In genomic region chr11:46121328-46121723, GRCh38 we compare ENCODE assay signal across 8 cellular contexts. TPM values are rescaled to one million over a fixed set of nuclear protein-coding genes. Genes with fewer than 3 reads are reported as not detected.
DNase-seq lines count a peak whose midpoint lies in the region; ATAC-seq, FAIRE-seq and TF ChIP-seq lines count a peak whose summit lies in the region.

Gene PHF21A, minus strand, starts transcription at chr11:46121454. Its CDS starts 37,235 bp downstream, at chr11:46084219.

- H2AFZ ChIP-seq in HepG2 (ENCODE audit: low read length): no peak within 1 kb of the TSS

- no peaks in the 10 kb centered on the region for H3K36me3 ChIP-seq in HepG2 (replicated peaks in 1 of 2; ENCODE audit: control insufficient read depth in 1 of 2, insufficient read depth in 2 of 2, low read length in 2 of 2)

- peaks cover 4% of the 10 kb centered on the region for H3K36me3 Mint-ChIP-seq in activated CD4-positive, alpha-beta T cell treated with anti-CD3 and anti-CD28 coated beads, Interleukin-2, amount 10 ng/mL, durations not matched to agents 24 days and 14 days (ENCODE audit: low read depth)

- ATAC-seq in GM19035 (IDR thresholded peaks at IDR 0.05; ENCODE audit: unreplicated experiment) (peak; percentile 57), HG03342 (IDR thresholded peaks at IDR 0.05; ENCODE audit: unreplicated experiment) (peak; percentile 47), HepG2 (peak; percentile 69)

- no TSS peak for BruUV-seq in HepG2 (replicated peaks; lab: Mats Ljungman, UMichigan)

- peaks cover 34% of the 10 kb centered on the region for H3K4me1 ChIP-seq in HepG2 (ENCODE audit: insufficient read depth, low read length)

- H3K9ac ChIP-seq in HepG2 (ENCODE audit: insufficient read depth, low read depth, low read length): peak within 1 kb of the TSS; percentile 62; the same call in 1 of the 2 replicates

- peaks cover 12% of the 10 kb centered on the region for H4K20me1 ChIP-seq in HepG2 (ENCODE audit: insufficient read depth, low read length)

- H3K4me3 Mint-ChIP-seq in activated CD4-positive, alpha-beta T cell treated with anti-CD3 and anti-CD28 coated beads, Interleukin-2, amount 10 ng/mL, durations not matched to agents 24 days and 14 days: peak within 1 kb of the TSS; percentile 94

- TF ChIP-seq EP300 in HepG2 (IDR thresholded peaks at IDR 0.05; ENCODE audit: low read depth in 2 of 2, low read length in 2 of 2) (0 out of 4 replicates have a peak, but pooled peaks have one; percentile 3 to 4), HepG2 (CRISPR knock-in tag; IDR thresholded peaks at IDR 0.05; ENCODE audit: borderline replicate concordance) (no peak)

- peak; percentile 97 for DNase-seq in AG10803 (ENCODE audit: low read depth)
- peak; percentile 70 for DNase-seq in NCI-H524 treated with DMSO at 0.1 percent for 48 hours (lab: John Stamatoyannopoulos, UW)
- peak; percentile 97 for DNase-seq in activated CD4-positive, alpha-beta T cell treated with anti-CD3 and anti-CD28 coated beads, Interleukin-2, amount 10 ng/mL, durations not matched to agents 24 days and 14 days
- DNase-seq in dedifferentiated amniotic fluid mesenchymal stem cell (ENCODE audit: extremely low spot score): peak; percentile 91
- DNase-seq in HepG2 (ENCODE audit: low spot score): peak; percentile 76
- DNase-seq in stimulated activated CD4-positive, alpha-beta T cell treated with anti-CD3 and anti-CD28 coated beads, Interleukin-4, amount 100 ng/mL, for 4 hours: peak; percentile 87 to 89

- in situ Hi-C loops in HepG2 (cut with HindIII; ENCODE audit: extremely low pct_ligation_motif_present, low pct_unique_long_range_greater_than_20kb): no loop called here

- peak within 1 kb of the TSS; percentile 77 for H3K27ac ChIP-seq in HepG2 (ENCODE audit: extremely low read length, insufficient read depth, low read length)

- TF ChIP-seq CTCF in AG10803 (conservative IDR thresholded peaks at IDR 0.05; ENCODE audit: low read length) (no peak), HepG2 (CRISPR knock-in tag; IDR thresholded peaks at IDR 0.05) (no peak)

- peak; percentile 4 for FAIRE-seq in HepG2 (lab: Jason Lieb, UNC)

- H3K27ac Mint-ChIP-seq in activated CD4-positive, alpha-beta T cell treated with anti-CD3 and anti-CD28 coated beads, Interleukin-2, amount 10 ng/mL, durations not matched to agents 24 days and 14 days: peak within 1 kb of the TSS; percentile 94

- peak within 1 kb of the TSS; percentile 81 for H3K4me2 ChIP-seq in HepG2 (ENCODE audit: low read depth, low read length)

- intact Hi-C loops in activated CD4-positive, alpha-beta T cell treated with anti-CD3 and anti-CD28 coated beads, Interleukin-2, amount 10 ng/mL, durations not matched to agents 24 days and 14 days (cut with micrococcal nuclease): loop anchor here (1.0 to 10.0 kb wide), 6 partner anchors 121 to 1557 kb away; partner anchors contain the start of genes CD82, CRY2, DDB2 and DGKZ
- intact Hi-C loops in HepG2 (cut with micrococcal nuclease; ENCODE audit: unreplicated experiment): loop anchor here (10.0 kb wide), 2 partner anchors 67 to 113 kb away; no protein-coding TSS in a partner anchor

- CTCF ChIA-PET in HepG2 (lab: Yijun Ruan, JAX; ENCODE audit: low intra/inter-chr PET ratio, low total read pairs): no interaction called here

- peaks cover 23% of the 10 kb centered on the region for H3K79me2 ChIP-seq in HepG2 (ENCODE audit: insufficient read depth, low read length)

- no peaks in the 10 kb centered on the region for H3K9me3 ChIP-seq in HepG2 (ENCODE audit: low read length)

- WGBS in HepG2 (ENCODE audit: low lambda C conversion rate): 0% methylated on average over 3 of the region's 49 CpGs

- TF ChIP-seq RAD21 in HepG2 (CRISPR knock-in tag; IDR thresholded peaks at IDR 0.05): no peak

- H3K4me3 ChIP-seq in AG10803 (ENCODE audit: low read length): peak within 1 kb of the TSS; percentile 84
- peak within 1 kb of the TSS; percentile 73 to 99 (median 78) for H3K4me3 ChIP-seq in HepG2 (replicated peaks in 1 of 3; ENCODE audit: insufficient read depth in 1 of 3, low read depth in 2 of 3, low read length in 3 of 3)

- no peaks in the 10 kb centered on the region for H3K9me3 Mint-ChIP-seq in activated CD4-positive, alpha-beta T cell treated with anti-CD3 and anti-CD28 coated beads, Interleukin-2, amount 10 ng/mL, durations not matched to agents 24 days and 14 days

- H3K27me3 ChIP-seq in HepG2 (ENCODE audit: control insufficient read depth in 1 of 2, insufficient read depth in 2 of 2, low read length in 2 of 2): peaks cover 0 to 2% of the 10 kb centered on the region in 2 experiments; a peak in 1 of 5 replicates

- POLR2A ChIA-PET in HepG2 (lab: Yijun Ruan, JAX): interaction anchor here (0.5 to 1.1 kb wide), 2 partner anchors 87 to 122 kb away, joined by 4 read pairs; no protein-coding TSS in a partner anchor

- no peaks in the 10 kb centered on the region for H3K27me3 Mint-ChIP-seq in activated CD4-positive, alpha-beta T cell treated with anti-CD3 and anti-CD28 coated beads, Interleukin-2, amount 10 ng/mL, durations not matched to agents 24 days and 14 days

- H3K4me1 Mint-ChIP-seq in activated CD4-positive, alpha-beta T cell treated with anti-CD3 and anti-CD28 coated beads, Interleukin-2, amount 10 ng/mL, durations not matched to agents 24 days and 14 days: peaks cover 35% of the 10 kb centered on the region

- peak; percentile 9 to 73 for TF ChIP-seq POLR2A in HepG2 (IDR thresholded peaks at IDR 0.05; ENCODE audit: insufficient read depth in 1 of 2, low read depth in 2 of 2, low read length in 2 of 2)

TF ChIP-seq in HepG2, 621 proteins besides CTCF, POLR2A, EP300 and RAD21 (continues in another document):
- TF ChIP-seq SNAPC5 (CRISPR knock-in tag; IDR thresholded peaks at IDR 0.05; ENCODE audit: borderline replicate concordance) (no peak), MAF1 (CRISPR knock-in tag; IDR thresholded peaks at IDR 0.05; ENCODE audit: borderline replicate concordance) (no peak), SP1 (IDR thresholded peaks at IDR 0.05) (no peak), SP1 (CRISPR knock-in tag; IDR thresholded peaks at IDR 0.05) (peak; percentile 27; the same call in 1 of the 2 replicates), ZNF574 (CRISPR knock-in tag; IDR thresholded peaks at IDR 0.05) (0 out of 2 replicates have a peak, but pooled peaks have one; percentile 38), ZNF138 (CRISPR knock-in tag; IDR thresholded peaks at IDR 0.05; ENCODE audit: low read depth) (no peak), PTBP1 (IDR thresholded peaks at IDR 0.05; ENCODE audit: low read depth, low read length, poor library complexity, severe bottlenecking) (no peak), RBFOX2 (IDR thresholded peaks at IDR 0.05; ENCODE audit: low read depth, low read length) (peak; percentile 59), SIN3A (IDR thresholded peaks at IDR 0.05; ENCODE audit: borderline replicate concordance, low read depth, low read length) (peak; percentile 60; the same call in 1 of the 2 replicates), SOX6 (IDR thresholded peaks at IDR 0.05) (no peak), SOX6 (CRISPR knock-in tag; IDR thresholded peaks at IDR 0.05) (no peak), FOXP1 (IDR thresholded peaks at IDR 0.05) (no peak), FOXP1 (CRISPR knock-in tag; IDR thresholded peaks at IDR 0.05) (no peak)

RNA-seq across cellular contexts. Expression of gene PHF21A, which starts in this region (rescaled TPM):
- 33.7 and 33.9 TPM in 2 replicates for total RNA-seq in activated CD4-positive, alpha-beta T cell treated with anti-CD3 and anti-CD28 coated beads, Interleukin-2, amount 10 ng/mL, durations not matched to agents 24 days and 14 days
- 4.1 and 5.6 TPM in 2 replicates for total RNA-seq in HepG2 (2016; rRNA removed; fragmentation: Illumina TruSeq; extraction: Trizol)
- 8.0 and 10.4 TPM in 2 replicates for total RNA-seq in HepG2 (2016; cell fraction: cytosol; rRNA removed; fragmentation: Illumina TruSeq; extraction: Trizol; ENCODE audit: low read depth)
- total RNA-seq in HepG2 (2016; cell fraction: insoluble cytoplasmic fraction; rRNA removed; fragmentation: Illumina TruSeq; extraction: Trizol): 3.6 and 4.1 TPM in 2 replicates
- 5.6 and 5.7 TPM in 2 replicates for total RNA-seq in HepG2 (2016; cell fraction: membrane; rRNA removed; fragmentation: Illumina TruSeq; extraction: Trizol)
- 7.8 and 14.3 TPM in 2 replicates for total RNA-seq in HepG2 (2016; cell fraction: nucleus; rRNA removed; fragmentation: Illumina TruSeq; extraction: Trizol)
- polyA plus RNA-seq in HepG2 (2011; rRNA removed): 30.6 and 34.6 TPM in 2 replicates
- polyA plus RNA-seq in HepG2 (2011; cell fraction: cytosol; rRNA removed): 11.4 and 12.7 TPM in 2 replicates
- 69.2 and 75.3 TPM in 2 replicates for polyA plus RNA-seq in HepG2 (2011; cell fraction: nucleus; rRNA removed)
- 19.1 and 20.7 TPM in 2 replicates for polyA plus RNA-seq in HepG2 (2012)
- polyA plus RNA-seq in HepG2 (2016; cell fraction: cytosol; fragmentation: Illumina TruSeq; extraction: Trizol; ENCODE audit: low read depth): 1.9 and 2.3 TPM in 2 replicates
- polyA plus RNA-seq in HepG2 (2016; cell fraction: insoluble cytoplasmic fraction; fragmentation: Illumina TruSeq; extraction: Trizol; ENCODE audit: low read depth): 6.3 and 7.9 TPM in 2 replicates
- 5.0 and 6.3 TPM in 2 replicates for polyA plus RNA-seq in HepG2 (2016; cell fraction: membrane; fragmentation: Illumina TruSeq; extraction: Trizol; ENCODE audit: low read depth)
- 17.7 and 22.1 TPM in 2 replicates for polyA plus RNA-seq in HepG2 (2016; cell fraction: nucleus; fragmentation: Illumina TruSeq; extraction: Trizol; ENCODE audit: insufficient read depth, low read depth)
- 14.6 and 18.0 TPM in 2 replicates for polyA minus RNA-seq in HepG2 (2011; rRNA and poly(A)+ RNA removed; ENCODE audit: low replicate concordance)
- 12.4 and 12.7 TPM in 2 replicates for polyA minus RNA-seq in HepG2 (2011; cell fraction: cytosol; rRNA and poly(A)+ RNA removed)
- 42.5 and 54.2 TPM in 2 replicates for polyA minus RNA-seq in HepG2 (2011; cell fraction: nucleus; rRNA and poly(A)+ RNA removed)

Comparison
In these comparisons a context has a peak if more than half of its experiments do, and no peak if none do; other contexts are left out.
1. Peak in every context shown above with its lines: DNase-seq, ATAC-seq, H3K4me3 ChIP-seq and H3K27ac ChIP-seq.